Comparison of ENCODE assay signal across 9 cellular contexts in the genomic region with DNA sequence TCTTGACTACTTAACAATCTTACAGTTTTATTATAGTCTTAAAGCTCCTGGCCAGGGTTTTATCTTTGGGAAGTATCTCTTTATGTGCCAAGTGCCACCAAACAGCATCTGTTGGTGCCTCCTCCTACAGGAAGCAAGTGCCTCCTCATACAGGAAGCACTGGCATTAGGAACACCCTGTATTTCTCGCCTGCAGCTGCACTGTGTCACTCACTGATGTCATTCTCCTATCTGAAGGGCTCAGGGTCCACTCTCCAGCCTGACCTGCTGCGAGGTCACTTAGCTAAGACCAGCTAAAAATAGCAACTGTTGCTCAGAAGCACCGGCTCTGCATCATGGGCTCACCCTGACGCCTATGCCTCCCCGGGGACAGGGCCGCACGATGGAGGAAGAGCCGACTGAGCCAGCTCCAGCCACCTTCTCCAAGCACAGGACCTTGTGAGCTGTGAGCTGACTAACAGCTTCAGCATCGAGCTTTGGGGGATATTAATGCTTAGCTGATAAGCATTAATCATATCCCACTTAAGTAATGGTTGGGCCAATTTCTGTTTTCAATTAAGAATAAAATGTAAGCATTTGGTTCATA.
DNase-seq lines count a peak whose midpoint lies in the region; TF ChIP-seq lines count a peak whose summit lies in the region.
"Had no signal": no experiment of that assay in that cellular context is flagged by ENCODE, and none has a peak within 500 bp of the region (broad histone marks: within the 10 kb centered on the region; RNA-seq: fewer than 3 reads in every experiment).

No MANE protein-coding gene starts in this region.

- no peak overlapping the region for H3K4ac ChIP-seq in neuronal stem cell (ENCODE audit: low read length)

- TF ChIP-seq POLR2A in esophagus muscularis mucosa (IDR thresholded peaks at IDR 0.05; ENCODE audit: low read depth), result no peak

- no peak overlapping the region for H4K91ac ChIP-seq in neuronal stem cell (ENCODE audit: low read depth, low read length, poor library complexity)

- no peak overlapping the region for H4K8ac ChIP-seq in neuronal stem cell (ENCODE audit: low read depth, low read length)

- H3K9me3 ChIP-seq in esophagus muscularis mucosa (no peaks in the 10 kb centered on the region), neuronal stem cell (replicated peaks in 1 of 2; ENCODE audit: control insufficient read depth in 2 of 2, insufficient read depth in 1 of 2, low read depth in 1 of 2, low read length in 2 of 2) (peaks cover 0 to 2% of the 10 kb centered on the region in 2 donors)

- no peak overlapping the region for H3K4me3 Mint-ChIP-seq in endothelial cell (ENCODE audit: unreplicated experiment)
- H3K4me3 Mint-ChIP-seq: activated naive CD8-positive, alpha-beta T cell had no signal

- peak overlapping the region; percentile 49 for H2BK120ac ChIP-seq in neuronal stem cell (ENCODE audit: low read depth, low read length)

- H3K4me3 ChIP-seq in AG10803 (ENCODE audit: low read length) (no peak overlapping the region), esophagus muscularis mucosa (no peak overlapping the region), neuronal stem cell (ENCODE audit: low read length in 2 of 2) (no peak overlapping the region)

- H3K4me1 Mint-ChIP-seq in endothelial cell (ENCODE audit: unreplicated experiment), result peaks cover 33% of the 10 kb centered on the region

- H3K36me3 ChIP-seq in esophagus muscularis mucosa (no peaks in the 10 kb centered on the region), neuronal stem cell (replicated peaks in 1 of 2; ENCODE audit: control insufficient read depth in 2 of 2, insufficient read depth in 2 of 2, low read length in 2 of 2) (no peaks in the 10 kb centered on the region)

- peak overlapping the region; percentile 22 for H2BK15ac ChIP-seq in neuronal stem cell (ENCODE audit: low read length)

- peak overlapping the region; percentile 56 to 67 (median 58) for H3K27ac ChIP-seq in esophagus muscularis mucosa (replicated peaks in 1 of 4)
- H3K27ac ChIP-seq in neuronal stem cell (replicated peaks; ENCODE audit: low read length), result no peak overlapping the region

- intact Hi-C loops in esophagus muscularis mucosa (cut with DNase I), result no loop called here

- H3K4me1 ChIP-seq in esophagus muscularis mucosa, result peaks cover 55 to 68% (median 58%) of the 10 kb centered on the region in 4 donors
- peaks cover 0 to 19% of the 10 kb centered on the region in 2 donors for H3K4me1 ChIP-seq in neuronal stem cell (ENCODE audit: control insufficient read depth in 2 of 2, insufficient read depth in 1 of 2, low read depth in 1 of 2, low read length in 2 of 2)

- H3K27ac Mint-ChIP-seq in endothelial cell (ENCODE audit: unreplicated experiment), result no peak overlapping the region
- H3K27ac Mint-ChIP-seq: activated naive CD8-positive, alpha-beta T cell had no signal

- peak; percentile 75 for TF ChIP-seq EP300 in esophagus muscularis mucosa (IDR thresholded peaks at IDR 0.05)

- peak; percentile 79 for DNase-seq in AG10803 (ENCODE audit: low read depth)
- DNase-seq in NCI-H460 (ENCODE audit: extremely low read depth, low read depth), result peak; percentile 76
- DNase-seq in esophagus muscularis mucosa (ENCODE audit: extremely low spot score), result peak; percentile 92
- no peak for DNase-seq in neuronal stem cell (ENCODE audit: low spot score)
- DNase-seq in NCI-H524 (lab: John Stamatoyannopoulos, UW), result no peak
- no peak for DNase-seq in OCI-M2 (lab: John Stamatoyannopoulos, UW; ENCODE audit: unreplicated experiment)
- DNase-seq in endothelial cell (ENCODE audit: low spot score), result no peak
- no peak for DNase-seq in NCI-H1048 (lab: John Stamatoyannopoulos, UW)

- no peak overlapping the region for H2AFZ ChIP-seq in neuronal stem cell (ENCODE audit: low read length)

- no peaks in the 10 kb centered on the region for H3K79me1 ChIP-seq in neuronal stem cell (ENCODE audit: low read depth, low read length)

- H3K36me3 Mint-ChIP-seq in endothelial cell (ENCODE audit: low read depth, unreplicated experiment), result peaks cover 2% of the 10 kb centered on the region
- H3K36me3 Mint-ChIP-seq: activated naive CD8-positive, alpha-beta T cell had no signal

- no peak overlapping the region for H2AK5ac ChIP-seq in neuronal stem cell (ENCODE audit: low read depth, low read length)

- no peak overlapping the region for H3K4me2 ChIP-seq in neuronal stem cell (ENCODE audit: insufficient read depth, low read length, poor library complexity, severe bottlenecking)

- no peak overlapping the region for H2BK12ac ChIP-seq in neuronal stem cell (ENCODE audit: low read length)

- H2BK5ac ChIP-seq in neuronal stem cell (ENCODE audit: low read length), result no peak overlapping the region

- no peaks in the 10 kb centered on the region for H3K9me3 Mint-ChIP-seq in endothelial cell (ENCODE audit: unreplicated experiment)

- peak overlapping the region; percentile 44 for H3K18ac ChIP-seq in neuronal stem cell (ENCODE audit: low read length)

- H3K27me3 ChIP-seq in esophagus muscularis mucosa (no peaks in the 10 kb centered on the region), neuronal stem cell (ENCODE audit: control insufficient read depth in 3 of 3, insufficient read depth in 3 of 3, low read depth in 1 of 3, low read length in 3 of 3) (no peaks in the 10 kb centered on the region)

- TF ChIP-seq CTCF in AG10803 (conservative IDR thresholded peaks at IDR 0.05; ENCODE audit: low read length), result no peak
- TF ChIP-seq CTCF in esophagus muscularis mucosa (IDR thresholded peaks at IDR 0.05), result no peak
- TF ChIP-seq CTCF in endothelial cell (IDR thresholded peaks at IDR 0.05; ENCODE audit: unreplicated experiment), result no peak

- H3K23ac ChIP-seq in neuronal stem cell (ENCODE audit: low read depth, low read length, poor library complexity), result peak overlapping the region; percentile 56

- peaks cover 2% of the 10 kb centered on the region for H3K27me3 Mint-ChIP-seq in endothelial cell (ENCODE audit: unreplicated experiment)
- H3K27me3 Mint-ChIP-seq: activated naive CD8-positive, alpha-beta T cell had no signal

- H3K14ac ChIP-seq in neuronal stem cell (ENCODE audit: low read length), result no peak overlapping the region

- WGBS in esophagus muscularis mucosa, result 46% methylated on average over 4 of the region's 9 CpGs
- no CpG with 5 or more reads among the region's 9 CpGs for WGBS in neuronal stem cell (ENCODE audit: extremely low coverage in 2 of 2, insufficient read length in 2 of 2, insufficient replicate concordance in 1 of 2), 2 donors

- no peak overlapping the region for H3K9ac ChIP-seq in neuronal stem cell (ENCODE audit: low read depth, low read length, poor library complexity)

Comparison
In these comparisons a context has a peak if more than half of its experiments do, and no peak if none do; other contexts are left out.
1. DNase-seq: peak in AG10803 (single experiment), NCI-H460 (single experiment) and esophagus muscularis mucosa (single experiment); none in neuronal stem cell (single experiment), NCI-H524 (0 of 2), OCI-M2 (single experiment), endothelial cell (single experiment) and NCI-H1048 (single experiment).